29 cellular contexts compared by ENCODE assay signal in genomic region chr2:122447237-122447636, GRCh38.
"Had no signal": no experiment of that assay in that cellular context is flagged by ENCODE, and none has a peak within 500 bp of the region (broad histone marks: within the 10 kb centered on the region; RNA-seq: fewer than 3 reads in every experiment).

No MANE protein-coding gene starts in this region.

- H3K4me3 Mint-ChIP-seq: stimulated activated effector memory CD8-positive, alpha-beta T cell treated with anti-CD3 and anti-CD28 coated beads, Interleukin-12 subunit alpha, Interleukin-12 subunit beta, amount 100 ng/mL, for 72 hours; stimulated activated memory B cell treated with anti-CD40 and anti-IgM and Interleukin-4, amounts not matched to agents 10 μg/mL and 1 μg/mL and 100 μg/mL, for 72 hours; stimulated activated naive B cell treated with anti-CD40 and anti-IgM and Interleukin-4, amounts not matched to agents 10 μg/mL and 1 μg/mL and 100 μg/mL, for 72 hours; stimulated activated naive CD8-positive, alpha-beta T cell treated with anti-CD3 and anti-CD28 coated beads, Interleukin-15, amount 100 ng/mL, for 72 hours; stimulated activated naive CD8-positive, alpha-beta T cell treated with anti-CD3 and anti-CD28 coated beads, Interleukin-15, Interleukin-2, amounts not matched to agents 100 ng/mL and 50 ng/mL, for 24 hours; type B pancreatic cell had no signal

- H3K4me1 ChIP-seq: stomach, suprapubic skin, testis, thyroid gland, tibial artery, tibial nerve, transverse colon, upper lobe of left lung, upper lobe of right lung, uterus, vagina had no signal

- H3K27me3 ChIP-seq: stomach, suprapubic skin, testis, thyroid gland, tibial artery, tibial nerve, transverse colon, upper lobe of left lung, upper lobe of right lung, uterus, vagina had no signal

- DNase-seq: stimulated activated CD4-positive, alpha-beta T cell treated with anti-CD3 and anti-CD28 coated beads, Interleukin-2, amount 100 ng/mL, for 48 hours; stimulated activated CD4-positive, alpha-beta T cell treated with anti-CD3 and anti-CD28 coated beads, Interleukin-4, amount 100 ng/mL, for 1 hour; stimulated activated CD4-positive, alpha-beta T cell treated with anti-CD3 and anti-CD28 coated beads, Interleukin-4, amount 100 ng/mL, for 24 hours; stimulated activated CD4-positive, alpha-beta T cell treated with anti-CD3 and anti-CD28 coated beads, Interleukin-4, amount 100 ng/mL, for 4 hours; stimulated activated CD8-positive, alpha-beta memory T cell treated with anti-CD3 and anti-CD28 coated beads, Interleukin-4, amount 100 ng/mL, for 48 hours; stimulated activated naive B cell treated with anti-CD40 and anti-IgM and Interleukin-4, amounts not matched to agents 10 μg/mL and 1 μg/mL and 100 μg/mL, for 72 hours; stimulated activated naive CD4-positive, alpha-beta T cell; stimulated activated naive CD4-positive, alpha-beta T cell treated with Interleukin-2 at 50 U/mL for 16 hours; stimulated activated naive CD8-positive, alpha-beta T cell treated with anti-CD3 and anti-CD28 coated beads, Interleukin-15, amount 100 ng/mL, for 72 hours; stimulated activated naive CD8-positive, alpha-beta T cell treated with anti-CD3 and anti-CD28 coated beads, Interleukin-15, Interleukin-2, amounts not matched to agents 100 U/mL and 50 U/mL, for 24 hours; stomach; substantia nigra; testis; thyroid gland; tibial artery; transverse colon; trophoblast cell; upper lobe of left lung; upper lobe of right lung; uterus had no signal

- H3K27me3 Mint-ChIP-seq: stimulated activated memory B cell treated with anti-CD40 and anti-IgM and Interleukin-4, amounts not matched to agents 10 μg/mL and 1 μg/mL and 100 μg/mL, for 72 hours; stimulated activated naive CD8-positive, alpha-beta T cell treated with anti-CD3 and anti-CD28 coated beads, Interleukin-15, amount 100 ng/mL, for 72 hours had no signal

- H3K36me3 ChIP-seq: stomach, suprapubic skin, thoracic aorta, thyroid gland, tibial artery, tibial nerve, transverse colon, upper lobe of left lung, upper lobe of right lung, uterus, vagina had no signal

- H3K4me3 ChIP-seq: stomach, suprapubic skin, testis, thoracic aorta, thyroid gland, tibial artery, tibial nerve, transverse colon, upper lobe of left lung, upper lobe of right lung, uterus, vagina had no signal

- H3K36me3 Mint-ChIP-seq: stimulated activated effector memory CD8-positive, alpha-beta T cell treated with anti-CD3 and anti-CD28 coated beads, Interleukin-12 subunit alpha, Interleukin-12 subunit beta, amount 100 ng/mL, for 72 hours; stimulated activated memory B cell treated with anti-CD40 and anti-IgM and Interleukin-4, amounts not matched to agents 10 μg/mL and 1 μg/mL and 100 μg/mL, for 72 hours; stimulated activated naive B cell treated with anti-CD40 and anti-IgM and Interleukin-4, amounts not matched to agents 10 μg/mL and 1 μg/mL and 100 μg/mL, for 72 hours; type B pancreatic cell had no signal

- ATAC-seq: stimulated activated effector memory CD8-positive, alpha-beta T cell treated with anti-CD3 and anti-CD28 coated beads, Interleukin-12 subunit alpha, Interleukin-12 subunit beta, amount 100 ng/mL, for 72 hours; stimulated activated memory B cell treated with anti-CD40 and anti-IgM and Interleukin-4, amounts not matched to agents 10 μg/mL and 1 μg/mL and 100 μg/mL, for 72 hours; stimulated activated naive B cell treated with anti-CD40 and anti-IgM and Interleukin-4, amounts not matched to agents 10 μg/mL and 1 μg/mL and 100 μg/mL, for 72 hours; stimulated activated naive CD8-positive, alpha-beta T cell treated with anti-CD3 and anti-CD28 coated beads, Interleukin-15, amount 100 ng/mL, for 72 hours; stimulated activated naive CD8-positive, alpha-beta T cell treated with anti-CD3 and anti-CD28 coated beads, Interleukin-15, Interleukin-2, amounts not matched to agents 100 U/mL and 50 U/mL, for 24 hours; upper lobe of right lung had no signal

- H3K9me3 Mint-ChIP-seq: stimulated activated naive CD8-positive, alpha-beta T cell treated with anti-CD3 and anti-CD28 coated beads, Interleukin-15, amount 100 ng/mL, for 72 hours had no signal

- FAIRE-seq: urothelium cell line had no signal

- H3K4me1 Mint-ChIP-seq: stimulated activated effector memory CD8-positive, alpha-beta T cell treated with anti-CD3 and anti-CD28 coated beads, Interleukin-12 subunit alpha, Interleukin-12 subunit beta, amount 100 ng/mL, for 72 hours; stimulated activated memory B cell treated with anti-CD40 and anti-IgM and Interleukin-4, amounts not matched to agents 10 μg/mL and 1 μg/mL and 100 μg/mL, for 72 hours; stimulated activated naive B cell treated with anti-CD40 and anti-IgM and Interleukin-4, amounts not matched to agents 10 μg/mL and 1 μg/mL and 100 μg/mL, for 72 hours; stimulated activated naive CD8-positive, alpha-beta T cell treated with anti-CD3 and anti-CD28 coated beads, Interleukin-15, amount 100 ng/mL, for 72 hours had no signal

- H3K9me3 ChIP-seq: suprapubic skin, testis, thoracic aorta, thyroid gland, upper lobe of left lung, upper lobe of right lung, uterus, vagina had no signal

- H3K27ac Mint-ChIP-seq: stimulated activated effector memory CD8-positive, alpha-beta T cell treated with anti-CD3 and anti-CD28 coated beads, Interleukin-12 subunit alpha, Interleukin-12 subunit beta, amount 100 ng/mL, for 72 hours; stimulated activated memory B cell treated with anti-CD40 and anti-IgM and Interleukin-4, amounts not matched to agents 10 μg/mL and 1 μg/mL and 100 μg/mL, for 72 hours; stimulated activated naive B cell treated with anti-CD40 and anti-IgM and Interleukin-4, amounts not matched to agents 10 μg/mL and 1 μg/mL and 100 μg/mL, for 72 hours; stimulated activated naive CD8-positive, alpha-beta T cell treated with anti-CD3 and anti-CD28 coated beads, Interleukin-15, amount 100 ng/mL, for 72 hours; stimulated activated naive CD8-positive, alpha-beta T cell treated with anti-CD3 and anti-CD28 coated beads, Interleukin-15, Interleukin-2, amounts not matched to agents 100 ng/mL and 50 ng/mL, for 24 hours; type B pancreatic cell had no signal

- H3K27ac ChIP-seq: stomach, suprapubic skin, testis, thoracic aorta, thyroid gland, tibial artery, tibial nerve, transverse colon, upper lobe of left lung, upper lobe of right lung, uterus, vagina had no signal
